ENCODE assay signal across 18 cellular contexts in the genomic region with DNA sequence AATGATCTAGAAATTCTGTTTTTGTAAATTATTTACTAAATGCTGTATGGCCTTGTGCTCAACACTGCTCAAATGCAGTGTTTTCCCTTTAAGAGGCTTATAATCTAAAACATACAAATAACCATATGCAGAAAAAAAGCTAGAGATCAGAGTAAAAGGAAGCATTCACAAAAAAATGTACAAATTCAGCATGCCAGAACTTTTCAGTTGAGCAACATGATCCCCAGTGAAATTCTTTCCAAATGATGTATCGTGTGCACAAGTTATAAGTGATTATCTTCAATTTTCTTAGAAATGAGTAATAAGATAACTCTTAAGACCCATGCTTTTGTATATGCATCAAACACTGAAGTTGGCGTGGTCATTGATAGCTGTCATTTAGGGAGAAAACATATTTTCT. TPM values are rescaled to one million over a fixed set of nuclear protein-coding genes. Genes with fewer than 3 reads are reported as not detected.
DNase-seq lines count a peak whose midpoint lies in the region; ATAC-seq and TF ChIP-seq lines count a peak whose summit lies in the region.
"Had no signal": no experiment of that assay in that cellular context is flagged by ENCODE, and none has a peak within 500 bp of the region (broad histone marks: within the 10 kb centered on the region; RNA-seq: fewer than 3 reads in every experiment).

No MANE protein-coding gene starts in this region.

- no peaks in the 10 kb centered on the region for H3K9me3 ChIP-seq in smooth muscle cell (replicated peaks; ENCODE audit: low read depth)
- H3K9me3 ChIP-seq: Caco-2, SJSA1 had no signal

- no peaks in the 10 kb centered on the region for H4K20me1 ChIP-seq in smooth muscle cell (ENCODE audit: low read depth)

- peaks cover 4% of the 10 kb centered on the region for H3K79me2 ChIP-seq in smooth muscle cell (ENCODE audit: low read depth)

- H3K9ac ChIP-seq in smooth muscle cell (ENCODE audit: low read depth), result no peak overlapping the region

- no peak overlapping the region for H3K4me3 ChIP-seq in smooth muscle cell
- H3K4me3 ChIP-seq: SJSA1 had no signal

- H3K27me3 ChIP-seq in smooth muscle cell (ENCODE audit: low read depth), result no peaks in the 10 kb centered on the region
- H3K27me3 ChIP-seq: SJSA1 had no signal

- H3K4me2 ChIP-seq in smooth muscle cell, result peak overlapping the region; percentile 37

- 28% methylated on average over 2 of the region's 2 CpGs for WGBS in smooth muscle cell (ENCODE audit: low lambda C conversion rate)

- DNase-seq in HS-5 (ENCODE audit: low read depth) (peak; percentile 28), dedifferentiated amniotic fluid mesenchymal stem cell (ENCODE audit: extremely low spot score) (peak; percentile 71), iris pigment epithelial cell (ENCODE audit: low read depth) (peak; percentile 56), smooth muscle cell (lab: John Stamatoyannopoulos, UW; ENCODE audit: unreplicated experiment) (no peak)
- DNase-seq: ACHN; Caco-2; CD4-positive, CD25-positive, alpha-beta regulatory T cell; EL; H9; KG1; NCI-H1436; NCI-H2029; NCI-H524 treated with DMSO at 0.1 percent for 48 hours had no signal

- H3K4me1 ChIP-seq in smooth muscle cell (ENCODE audit: low read depth), result peaks cover 20% of the 10 kb centered on the region

- peak overlapping the region; percentile 44 for H3K27ac ChIP-seq in smooth muscle cell (ENCODE audit: low read depth)
- H3K27ac ChIP-seq: HL-60, SJSA1 had no signal

- no peak for TF ChIP-seq CTCF in smooth muscle cell (IDR thresholded peaks at IDR 0.05; ENCODE audit: borderline replicate concordance, insufficient read depth, poor library complexity, severe bottlenecking)

- ATAC-seq in GM19351 (IDR thresholded peaks at IDR 0.05; ENCODE audit: unreplicated experiment) (no peak), GM21576 (IDR thresholded peaks at IDR 0.05; ENCODE audit: unreplicated experiment) (no peak), HG03565 (IDR thresholded peaks at IDR 0.05; ENCODE audit: unreplicated experiment) (no peak)

- H2AFZ ChIP-seq in smooth muscle cell (ENCODE audit: low read depth), result no peak overlapping the region

- no peaks in the 10 kb centered on the region for H3K36me3 ChIP-seq in smooth muscle cell (ENCODE audit: low read depth)
- H3K36me3 ChIP-seq: SJSA1 had no signal

- no peaks in the 10 kb centered on the region for H3F3A ChIP-seq in smooth muscle cell (ENCODE audit: low read depth)

RNA-seq across cellular contexts. Expression of a gene that starts 5.0 kb away (rescaled TPM):
- total RNA-seq in smooth muscle cell, result 120 and 155 TPM in 2 replicates
- polyA plus RNA-seq in smooth muscle cell, result 161 and 191 TPM in 2 replicates
